Comparison of ENCODE assay signal across 12 cellular contexts in genomic region chr10:31739759-31740158, GRCh38.
DNase-seq lines count a peak whose midpoint lies in the region; ATAC-seq and TF ChIP-seq lines count a peak whose summit lies in the region.
"Had no signal": no experiment of that assay in that cellular context is flagged by ENCODE, and none has a peak within 500 bp of the region (broad histone marks: within the 10 kb centered on the region; RNA-seq: fewer than 3 reads in every experiment).

No MANE protein-coding gene starts in this region.

- H3K36me3 ChIP-seq in SJSA1 (no peaks in the 10 kb centered on the region), gastroesophageal sphincter (no peaks in the 10 kb centered on the region), subcutaneous abdominal adipose tissue (ENCODE audit: control insufficient read depth in 5 of 5, insufficient read depth in 5 of 5, low read length in 5 of 5) (no peaks in the 10 kb centered on the region), body of pancreas (replicated peaks in 1 of 2; ENCODE audit: insufficient read depth in 1 of 2, low read depth in 2 of 2) (no peaks in the 10 kb centered on the region)
- H3K36me3 ChIP-seq: sigmoid colon had no signal

- DNase-seq in H4 (ENCODE audit: low spot score) (peak; percentile 71), SJSA1 (ENCODE audit: low read depth in 1 of 2, low spot score in 2 of 2) (peak in 1 of 2 experiments; percentile 61), body of pancreas (no peak)
- no peak for DNase-seq in CD4-positive, alpha-beta T cell
- DNase-seq in activated CD8-positive, alpha-beta memory T cell treated with anti-CD3 and anti-CD28 coated beads, Interleukin-2, amount 50 U/mL, for 48 hours = no peak
- DNase-seq: activated CD8-positive, alpha-beta memory T cell treated with anti-CD3 and anti-CD28 coated beads, Interleukin-2, amount 10 ng/mL, durations not matched to agents 7 days and 5 days; naive thymus-derived CD8-positive, alpha-beta T cell; NCI-H1092; sigmoid colon had no signal

- intact Hi-C loops in CD4-positive, alpha-beta T cell (cut with DNase I, micrococcal nuclease) = no loop called here
- intact Hi-C loops in body of pancreas (cut with DNase I) = no loop called here

- H3K9me3 ChIP-seq in SJSA1 (replicated peaks) = no peaks in the 10 kb centered on the region
- peaks cover 0 to 10% (median 0%) of the 10 kb centered on the region in 3 donors for H3K9me3 ChIP-seq in gastroesophageal sphincter
- peaks cover 0 to 3% (median 0%) of the 10 kb centered on the region in 5 donors for H3K9me3 ChIP-seq in subcutaneous abdominal adipose tissue (ENCODE audit: control insufficient read depth in 5 of 5, low read length in 5 of 5)
- H3K9me3 ChIP-seq in CD4-positive, alpha-beta T cell (ENCODE audit: control insufficient read depth, low read length) = no peaks in the 10 kb centered on the region
- no peaks in the 10 kb centered on the region for H3K9me3 ChIP-seq in body of pancreas
- H3K9me3 ChIP-seq: sigmoid colon had no signal

- no peak for TF ChIP-seq EP300 in gastroesophageal sphincter (IDR thresholded peaks at IDR 0.05)

- TF ChIP-seq POLR2A in gastroesophageal sphincter (IDR thresholded peaks at IDR 0.05) (no peak), body of pancreas (IDR thresholded peaks at IDR 0.05) (no peak)

- H3K4me3 Mint-ChIP-seq in CD4-positive, alpha-beta T cell = no peak overlapping the region
- H3K4me3 Mint-ChIP-seq: activated CD8-positive, alpha-beta memory T cell treated with anti-CD3 and anti-CD28 coated beads, Interleukin-2, amount 10 ng/mL, durations not matched to agents 7 days and 5 days; activated naive CD4-positive, alpha-beta T cell treated with anti-CD3 and anti-CD28 coated beads, Interleukin-2, amount 50 U/mL, for 24 hours; naive thymus-derived CD8-positive, alpha-beta T cell had no signal

- H3K27ac Mint-ChIP-seq in CD4-positive, alpha-beta T cell = no peak overlapping the region
- H3K27ac Mint-ChIP-seq: activated CD8-positive, alpha-beta memory T cell treated with anti-CD3 and anti-CD28 coated beads, Interleukin-2, amount 10 ng/mL, durations not matched to agents 7 days and 5 days; activated naive CD4-positive, alpha-beta T cell treated with anti-CD3 and anti-CD28 coated beads, Interleukin-2, amount 50 U/mL, for 24 hours; naive thymus-derived CD8-positive, alpha-beta T cell had no signal

- 82% methylated on average over 1 of the region's 1 CpG; no CpG with 5 or more reads in 1 of the 2 donors for WGBS in gastroesophageal sphincter (ENCODE audit: low coverage in 1 of 2), 2 donors
- WGBS in body of pancreas, 2 donors = 69 to 77% methylated on average over 1 of the region's 1 CpG

- no peaks in the 10 kb centered on the region for H3K4me1 Mint-ChIP-seq in CD4-positive, alpha-beta T cell (ENCODE audit: low read depth)
- H3K4me1 Mint-ChIP-seq: naive thymus-derived CD8-positive, alpha-beta T cell had no signal

- peak; percentile 66 for ATAC-seq in gastroesophageal sphincter
- no peak for ATAC-seq in CD4-positive, alpha-beta T cell (ENCODE audit: poor library complexity)
- ATAC-seq in body of pancreas = no peak
- ATAC-seq: activated CD8-positive, alpha-beta memory T cell treated with anti-CD3 and anti-CD28 coated beads, Interleukin-2, amount 10 ng/mL, durations not matched to agents 7 days and 5 days; naive thymus-derived CD8-positive, alpha-beta T cell had no signal

- POLR2A ChIA-PET in CD4-positive, alpha-beta T cell (lab: Charles Lee) = no interaction called here

- no peaks in the 10 kb centered on the region for H3K27me3 Mint-ChIP-seq in CD4-positive, alpha-beta T cell
- H3K27me3 Mint-ChIP-seq: activated CD8-positive, alpha-beta memory T cell treated with anti-CD3 and anti-CD28 coated beads, Interleukin-2, amount 10 ng/mL, durations not matched to agents 7 days and 5 days; naive thymus-derived CD8-positive, alpha-beta T cell had no signal

- H3K27ac ChIP-seq in SJSA1 (peak overlapping the region; percentile 54), gastroesophageal sphincter (peak overlapping the region in 2 of 4 donors; percentile 20 to 32), subcutaneous abdominal adipose tissue (ENCODE audit: low read depth, low read length) (peak overlapping the region; percentile 56), body of pancreas (no peak overlapping the region)
- H3K27ac ChIP-seq in CD4-positive, alpha-beta T cell (ENCODE audit: low read depth, low read length) = no peak overlapping the region

- H3K9ac ChIP-seq in subcutaneous abdominal adipose tissue (ENCODE audit: low read length in 5 of 5) = no peak overlapping the region

- H3K4me1 ChIP-seq in SJSA1 (replicated peaks) = peaks cover 18% of the 10 kb centered on the region
- no peaks in the 10 kb centered on the region for H3K4me1 ChIP-seq in gastroesophageal sphincter
- H3K4me1 ChIP-seq in subcutaneous abdominal adipose tissue (ENCODE audit: control insufficient read depth in 5 of 5, insufficient read depth in 5 of 5, low read length in 5 of 5) = peaks cover 0 to 12% (median 5%) of the 10 kb centered on the region in 5 donors
- H3K4me1 ChIP-seq in body of pancreas = no peaks in the 10 kb centered on the region
- H3K4me1 ChIP-seq: sigmoid colon had no signal

- no peaks in the 10 kb centered on the region for H3K36me3 Mint-ChIP-seq in CD4-positive, alpha-beta T cell (ENCODE audit: low read depth)

- CTCF ChIA-PET in CD4-positive, alpha-beta T cell (lab: Charles Lee) = no interaction called here

- no peak overlapping the region for H3K4me3 ChIP-seq in SJSA1
- no peak overlapping the region for H3K4me3 ChIP-seq in gastroesophageal sphincter
- no peak overlapping the region for H3K4me3 ChIP-seq in subcutaneous abdominal adipose tissue (ENCODE audit: low read depth in 1 of 5, low read length in 5 of 5)
- no peak overlapping the region for H3K4me3 ChIP-seq in body of pancreas
- H3K4me3 ChIP-seq: sigmoid colon had no signal

- no peak for TF ChIP-seq CTCF in gastroesophageal sphincter (IDR thresholded peaks at IDR 0.05)
- no peak for TF ChIP-seq CTCF in CD4-positive, alpha-beta T cell (IDR thresholded peaks at IDR 0.05)
- no peak for TF ChIP-seq CTCF in body of pancreas (IDR thresholded peaks at IDR 0.05)

- H3K9me3 Mint-ChIP-seq in CD4-positive, alpha-beta T cell = peaks cover 4% of the 10 kb centered on the region
- H3K9me3 Mint-ChIP-seq: activated naive CD4-positive, alpha-beta T cell treated with anti-CD3 and anti-CD28 coated beads, Interleukin-2, amount 50 U/mL, for 24 hours had no signal

- H3K27me3 ChIP-seq in SJSA1 (replicated peaks) = no peaks in the 10 kb centered on the region
- no peaks in the 10 kb centered on the region for H3K27me3 ChIP-seq in gastroesophageal sphincter
- H3K27me3 ChIP-seq in subcutaneous abdominal adipose tissue (ENCODE audit: control insufficient read depth in 5 of 5, insufficient read depth in 4 of 5, low read length in 5 of 5) = no peaks in the 10 kb centered on the region
- H3K27me3 ChIP-seq in CD4-positive, alpha-beta T cell (ENCODE audit: control insufficient read depth, insufficient read depth, low read length) = no peaks in the 10 kb centered on the region
- H3K27me3 ChIP-seq in body of pancreas = no peaks in the 10 kb centered on the region
- H3K27me3 ChIP-seq: sigmoid colon had no signal

Comparison
In these comparisons a context has a peak if more than half of its experiments do, and no peak if none do; other contexts are left out.
1. H3K27ac ChIP-seq: peak in SJSA1 (single experiment) and subcutaneous abdominal adipose tissue (single experiment); none in CD4-positive, alpha-beta T cell (single experiment) and body of pancreas (0 of 4).